ENCODE assay signal across 1 cellular context in the genomic region with DNA sequence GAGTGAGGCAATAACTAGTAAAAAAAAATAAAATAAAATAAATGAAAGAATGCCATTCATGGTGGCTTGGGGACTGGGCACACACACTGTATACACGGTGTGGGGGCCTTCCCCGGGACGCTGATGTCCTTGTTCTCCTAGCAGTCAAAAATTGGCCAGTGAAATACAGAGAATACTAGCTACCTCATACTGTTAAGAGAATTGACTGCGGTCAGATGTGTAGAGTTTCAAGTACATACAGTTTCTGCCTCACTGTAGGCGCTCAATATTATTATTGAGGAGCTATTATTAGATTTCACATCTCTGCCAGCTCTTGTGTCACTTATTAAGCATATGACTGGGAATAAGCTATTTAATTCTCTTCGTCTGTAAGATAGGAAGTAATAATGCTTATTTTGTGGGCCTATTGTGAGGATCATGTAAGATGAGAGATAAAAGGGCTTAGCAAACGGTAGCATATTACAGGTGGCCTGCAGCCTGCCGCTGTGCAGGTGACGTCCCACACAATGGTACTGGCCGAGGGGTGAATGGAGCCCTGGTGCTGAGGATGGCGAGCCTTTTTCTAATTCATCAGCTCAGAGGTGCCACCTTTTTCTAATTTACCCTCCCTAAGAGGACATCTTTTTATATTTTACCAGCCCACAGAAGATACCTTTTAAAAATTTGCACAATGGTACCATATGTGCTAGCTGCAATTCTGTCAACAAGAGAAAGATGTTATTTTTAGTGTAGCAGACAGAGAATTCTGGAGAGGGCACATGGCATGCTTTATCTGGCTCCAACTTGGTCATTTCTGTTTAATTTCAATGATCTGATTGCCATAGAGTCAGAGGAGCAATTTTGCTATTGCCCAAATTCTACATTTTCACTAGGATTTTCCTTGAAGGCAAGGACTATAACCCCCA.
TF ChIP-seq lines count a peak whose summit lies in the region.

No MANE protein-coding gene starts in this region.

TF ChIP-seq in GM23338, 12 proteins besides CTCF, POLR2A, EP300 and RAD21 (continued from another document):
- TF ChIP-seq, protein P1, sequence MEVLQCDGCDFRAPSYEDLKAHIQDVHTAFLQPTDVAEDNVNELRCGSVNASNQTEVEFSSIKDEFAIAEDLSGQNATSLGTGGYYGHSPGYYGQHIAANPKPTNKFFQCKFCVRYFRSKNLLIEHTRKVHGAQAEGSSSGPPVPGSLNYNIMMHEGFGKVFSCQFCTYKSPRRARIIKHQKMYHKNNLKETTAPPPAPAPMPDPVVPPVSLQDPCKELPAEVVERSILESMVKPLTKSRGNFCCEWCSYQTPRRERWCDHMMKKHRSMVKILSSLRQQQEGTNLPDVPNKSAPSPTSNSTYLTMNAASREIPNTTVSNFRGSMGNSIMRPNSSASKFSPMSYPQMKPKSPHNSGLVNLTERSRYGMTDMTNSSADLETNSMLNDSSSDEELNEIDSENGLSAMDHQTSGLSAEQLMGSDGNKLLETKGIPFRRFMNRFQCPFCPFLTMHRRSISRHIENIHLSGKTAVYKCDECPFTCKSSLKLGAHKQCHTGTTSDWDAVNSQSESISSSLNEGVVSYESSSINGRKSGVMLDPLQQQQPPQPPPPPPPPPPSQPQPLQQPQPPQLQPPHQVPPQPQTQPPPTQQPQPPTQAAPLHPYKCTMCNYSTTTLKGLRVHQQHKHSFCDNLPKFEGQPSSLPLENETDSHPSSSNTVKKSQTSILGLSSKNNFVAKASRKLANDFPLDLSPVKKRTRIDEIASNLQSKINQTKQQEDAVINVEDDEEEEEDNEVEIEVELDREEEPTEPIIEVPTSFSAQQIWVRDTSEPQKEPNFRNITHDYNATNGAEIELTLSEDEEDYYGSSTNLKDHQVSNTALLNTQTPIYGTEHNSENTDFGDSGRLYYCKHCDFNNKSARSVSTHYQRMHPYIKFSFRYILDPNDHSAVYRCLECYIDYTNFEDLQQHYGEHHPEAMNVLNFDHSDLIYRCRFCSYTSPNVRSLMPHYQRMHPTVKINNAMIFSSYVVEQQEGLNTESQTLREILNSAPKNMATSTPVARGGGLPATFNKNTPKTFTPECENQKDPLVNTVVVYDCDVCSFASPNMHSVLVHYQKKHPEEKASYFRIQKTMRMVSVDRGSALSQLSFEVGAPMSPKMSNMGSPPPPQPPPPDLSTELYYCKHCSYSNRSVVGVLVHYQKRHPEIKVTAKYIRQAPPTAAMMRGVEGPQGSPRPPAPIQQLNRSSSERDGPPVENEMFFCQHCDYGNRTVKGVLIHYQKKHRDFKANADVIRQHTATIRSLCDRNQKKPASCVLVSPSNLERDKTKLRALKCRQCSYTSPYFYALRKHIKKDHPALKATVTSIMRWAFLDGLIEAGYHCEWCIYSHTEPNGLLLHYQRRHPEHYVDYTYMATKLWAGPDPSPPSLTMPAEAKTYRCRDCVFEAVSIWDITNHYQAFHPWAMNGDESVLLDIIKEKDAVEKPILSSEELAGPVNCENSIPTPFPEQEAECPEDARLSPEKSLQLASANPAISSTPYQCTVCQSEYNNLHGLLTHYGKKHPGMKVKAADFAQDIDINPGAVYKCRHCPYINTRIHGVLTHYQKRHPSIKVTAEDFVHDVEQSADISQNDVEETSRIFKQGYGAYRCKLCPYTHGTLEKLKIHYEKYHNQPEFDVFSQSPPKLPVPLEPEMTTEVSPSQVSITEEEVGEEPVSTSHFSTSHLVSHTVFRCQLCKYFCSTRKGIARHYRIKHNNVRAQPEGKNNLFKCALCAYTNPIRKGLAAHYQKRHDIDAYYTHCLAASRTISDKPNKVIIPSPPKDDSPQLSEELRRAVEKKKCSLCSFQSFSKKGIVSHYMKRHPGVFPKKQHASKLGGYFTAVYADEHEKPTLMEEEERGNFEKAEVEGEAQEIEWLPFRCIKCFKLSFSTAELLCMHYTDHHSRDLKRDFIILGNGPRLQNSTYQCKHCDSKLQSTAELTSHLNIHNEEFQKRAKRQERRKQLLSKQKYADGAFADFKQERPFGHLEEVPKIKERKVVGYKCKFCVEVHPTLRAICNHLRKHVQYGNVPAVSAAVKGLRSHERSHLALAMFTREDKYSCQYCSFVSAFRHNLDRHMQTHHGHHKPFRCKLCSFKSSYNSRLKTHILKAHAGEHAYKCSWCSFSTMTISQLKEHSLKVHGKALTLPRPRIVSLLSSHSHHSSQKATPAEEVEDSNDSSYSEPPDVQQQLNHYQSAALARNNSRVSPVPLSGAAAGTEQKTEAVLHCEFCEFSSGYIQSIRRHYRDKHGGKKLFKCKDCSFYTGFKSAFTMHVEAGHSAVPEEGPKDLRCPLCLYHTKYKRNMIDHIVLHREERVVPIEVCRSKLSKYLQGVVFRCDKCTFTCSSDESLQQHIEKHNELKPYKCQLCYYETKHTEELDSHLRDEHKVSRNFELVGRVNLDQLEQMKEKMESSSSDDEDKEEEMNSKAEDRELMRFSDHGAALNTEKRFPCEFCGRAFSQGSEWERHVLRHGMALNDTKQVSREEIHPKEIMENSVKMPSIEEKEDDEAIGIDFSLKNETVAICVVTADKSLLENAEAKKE (CRISPR knock-in tag; IDR thresholded peaks at IDR 0.05) = no peak
- TF ChIP-seq POLR2AphosphoS5 (IDR thresholded peaks at IDR 0.05; ENCODE audit: low read depth) = no peak
- no peak for TF ChIP-seq CREB1 (CRISPR knock-in tag; IDR thresholded peaks at IDR 0.05; ENCODE audit: low read depth)
- TF ChIP-seq, protein P2, sequence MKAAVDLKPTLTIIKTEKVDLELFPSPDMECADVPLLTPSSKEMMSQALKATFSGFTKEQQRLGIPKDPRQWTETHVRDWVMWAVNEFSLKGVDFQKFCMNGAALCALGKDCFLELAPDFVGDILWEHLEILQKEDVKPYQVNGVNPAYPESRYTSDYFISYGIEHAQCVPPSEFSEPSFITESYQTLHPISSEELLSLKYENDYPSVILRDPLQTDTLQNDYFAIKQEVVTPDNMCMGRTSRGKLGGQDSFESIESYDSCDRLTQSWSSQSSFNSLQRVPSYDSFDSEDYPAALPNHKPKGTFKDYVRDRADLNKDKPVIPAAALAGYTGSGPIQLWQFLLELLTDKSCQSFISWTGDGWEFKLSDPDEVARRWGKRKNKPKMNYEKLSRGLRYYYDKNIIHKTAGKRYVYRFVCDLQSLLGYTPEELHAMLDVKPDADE (IDR thresholded peaks at IDR 0.05) = no peak
- TF ChIP-seq NANOG (IDR thresholded peaks at IDR 0.05; ENCODE audit: borderline replicate concordance) = no peak
- TF ChIP-seq, protein P3, sequence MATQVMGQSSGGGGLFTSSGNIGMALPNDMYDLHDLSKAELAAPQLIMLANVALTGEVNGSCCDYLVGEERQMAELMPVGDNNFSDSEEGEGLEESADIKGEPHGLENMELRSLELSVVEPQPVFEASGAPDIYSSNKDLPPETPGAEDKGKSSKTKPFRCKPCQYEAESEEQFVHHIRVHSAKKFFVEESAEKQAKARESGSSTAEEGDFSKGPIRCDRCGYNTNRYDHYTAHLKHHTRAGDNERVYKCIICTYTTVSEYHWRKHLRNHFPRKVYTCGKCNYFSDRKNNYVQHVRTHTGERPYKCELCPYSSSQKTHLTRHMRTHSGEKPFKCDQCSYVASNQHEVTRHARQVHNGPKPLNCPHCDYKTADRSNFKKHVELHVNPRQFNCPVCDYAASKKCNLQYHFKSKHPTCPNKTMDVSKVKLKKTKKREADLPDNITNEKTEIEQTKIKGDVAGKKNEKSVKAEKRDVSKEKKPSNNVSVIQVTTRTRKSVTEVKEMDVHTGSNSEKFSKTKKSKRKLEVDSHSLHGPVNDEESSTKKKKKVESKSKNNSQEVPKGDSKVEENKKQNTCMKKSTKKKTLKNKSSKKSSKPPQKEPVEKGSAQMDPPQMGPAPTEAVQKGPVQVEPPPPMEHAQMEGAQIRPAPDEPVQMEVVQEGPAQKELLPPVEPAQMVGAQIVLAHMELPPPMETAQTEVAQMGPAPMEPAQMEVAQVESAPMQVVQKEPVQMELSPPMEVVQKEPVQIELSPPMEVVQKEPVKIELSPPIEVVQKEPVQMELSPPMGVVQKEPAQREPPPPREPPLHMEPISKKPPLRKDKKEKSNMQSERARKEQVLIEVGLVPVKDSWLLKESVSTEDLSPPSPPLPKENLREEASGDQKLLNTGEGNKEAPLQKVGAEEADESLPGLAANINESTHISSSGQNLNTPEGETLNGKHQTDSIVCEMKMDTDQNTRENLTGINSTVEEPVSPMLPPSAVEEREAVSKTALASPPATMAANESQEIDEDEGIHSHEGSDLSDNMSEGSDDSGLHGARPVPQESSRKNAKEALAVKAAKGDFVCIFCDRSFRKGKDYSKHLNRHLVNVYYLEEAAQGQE (IDR thresholded peaks at IDR 0.05; ENCODE audit: unreplicated experiment) = no peak
- TF ChIP-seq STAT1 (IDR thresholded peaks at IDR 0.05; ENCODE audit: unreplicated experiment) = no peak
- no peak for TF ChIP-seq EZH2phosphoT487 (IDR thresholded peaks at IDR 0.05; ENCODE audit: unreplicated experiment)
- TF ChIP-seq JUNB (IDR thresholded peaks at IDR 0.05; ENCODE audit: unreplicated experiment) = no peak
- no peak for TF ChIP-seq ZNF331 (CRISPR knock-in tag; IDR thresholded peaks at IDR 0.05; ENCODE audit: low read depth)
- TF ChIP-seq ZNF114 (CRISPR knock-in tag; IDR thresholded peaks at IDR 0.05) = no peak
TF ChIP-seq in GM23338: peak in this region for 0.
